Comparison of ENCODE assay signal across 4 cellular contexts in genomic region chr2:48085888-48086287, GRCh38.
"Had no signal": no experiment of that assay in that cellular context is flagged by ENCODE, and none has a peak within 500 bp of the region (broad histone marks: within the 10 kb centered on the region; RNA-seq: fewer than 3 reads in every experiment).

No MANE protein-coding gene starts in this region.

- H3K27ac ChIP-seq: HL-60 had no signal

- DNase-seq: IMR-90, KBM-7, KG1 had no signal
